In the genomic region with DNA sequence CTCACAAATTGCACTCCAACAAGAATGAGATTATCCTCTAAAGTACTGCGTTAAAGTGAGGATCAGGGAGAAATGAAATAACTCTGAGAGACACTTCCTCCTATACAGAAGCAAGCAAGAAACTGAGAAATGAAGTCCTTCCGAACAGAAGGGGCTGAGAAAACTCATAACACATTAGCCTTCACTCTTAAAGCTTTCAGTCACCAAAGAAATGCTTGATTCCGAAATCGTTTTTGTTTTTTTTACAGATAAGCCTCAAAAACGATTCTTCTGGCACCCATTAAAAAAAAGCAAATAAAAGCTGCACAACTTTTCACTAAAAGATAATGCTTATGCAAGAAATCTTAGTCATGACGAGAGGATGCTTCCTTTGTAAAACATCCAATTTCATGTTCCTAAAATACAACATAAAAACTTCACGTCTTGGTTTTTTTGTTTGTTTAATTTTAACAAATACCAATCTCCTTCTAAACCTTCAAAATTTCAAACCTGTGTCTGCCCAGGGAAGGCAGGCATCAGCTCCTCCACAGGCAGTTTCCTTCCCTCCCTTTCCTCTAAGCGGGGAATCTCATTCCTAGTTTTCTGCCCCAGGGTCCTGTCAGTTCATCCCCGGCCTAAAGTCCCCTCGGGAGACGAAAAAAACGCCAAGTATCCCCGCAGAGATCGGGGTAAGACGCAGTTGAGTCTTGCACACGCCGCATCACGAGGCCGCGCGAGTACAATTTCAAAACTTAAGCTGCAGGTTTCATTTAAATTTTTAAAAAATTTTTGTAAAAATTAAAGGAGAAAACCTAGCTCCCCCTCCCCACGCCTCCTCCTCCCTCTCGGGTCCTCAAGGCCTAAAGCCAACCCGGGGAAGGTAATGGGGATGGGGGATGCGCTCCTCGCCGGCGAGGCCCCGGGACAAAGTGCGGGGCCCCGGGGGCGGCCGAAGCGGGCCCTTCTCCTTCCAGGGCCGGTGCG, we compare ENCODE assay signal across 8 cellular contexts.
DNase-seq lines count a peak whose midpoint lies in the region; ATAC-seq and TF ChIP-seq lines count a peak whose summit lies in the region.

No MANE protein-coding gene starts in this region.

- no peak for DNase-seq in activated T-cell treated with anti-CD3 and anti-CD28 coated beads, Interleukin-2, amount 50 U/mL, for 24 hours
- DNase-seq in activated T-cell treated with anti-CD3 and anti-CD28 coated beads, Interleukin-2, amount 50 U/mL, for 1 hour: no peak
- peak; percentile 71 for DNase-seq in NAMALWA (ENCODE audit: low spot score)
- DNase-seq in astrocyte of the cerebellum (ENCODE audit: low read depth): no peak
- DNase-seq in kidney glomerular epithelial cell (lab: John Stamatoyannopoulos, UW): peak; percentile 28
- peak in 1 of 2 donors; percentile 2 for DNase-seq in stimulated activated naive CD8-positive, alpha-beta T cell treated with anti-CD3 and anti-CD28 coated beads, Interleukin-15, amount 100 ng/mL, for 72 hours
- no peak for DNase-seq in UCSD-AML1 (lab: John Stamatoyannopoulos, UW; ENCODE audit: unreplicated experiment)

- H3K4me1 Mint-ChIP-seq in activated T-cell treated with anti-CD3 and anti-CD28 coated beads, Interleukin-2, amount 50 U/mL, for 24 hours (ENCODE audit: low read depth): peaks cover 53% of the 10 kb centered on the region
- peaks cover 65% of the 10 kb centered on the region for H3K4me1 Mint-ChIP-seq in stimulated activated naive CD8-positive, alpha-beta T cell treated with anti-CD3 and anti-CD28 coated beads, Interleukin-15, amount 100 ng/mL, for 72 hours

- H3K27ac Mint-ChIP-seq in activated T-cell treated with anti-CD3 and anti-CD28 coated beads, Interleukin-2, amount 50 U/mL, for 24 hours: peak overlapping the region; percentile 96
- peak overlapping the region; percentile 98 for H3K27ac Mint-ChIP-seq in stimulated activated naive CD8-positive, alpha-beta T cell treated with anti-CD3 and anti-CD28 coated beads, Interleukin-15, amount 100 ng/mL, for 72 hours

- TF ChIP-seq CTCF in astrocyte of the cerebellum (IDR thresholded peaks at IDR 0.05; ENCODE audit: low read depth, low read length, missing control alignments): no peak

- peak overlapping the region; percentile 98 for H3K4me3 Mint-ChIP-seq in activated T-cell treated with anti-CD3 and anti-CD28 coated beads, Interleukin-2, amount 50 U/mL, for 24 hours
- peak overlapping the region; percentile 91 to 98 for H3K4me3 Mint-ChIP-seq in stimulated activated naive CD8-positive, alpha-beta T cell treated with anti-CD3 and anti-CD28 coated beads, Interleukin-15, amount 100 ng/mL, for 72 hours

- no peaks in the 10 kb centered on the region for H3K27me3 Mint-ChIP-seq in activated T-cell treated with anti-CD3 and anti-CD28 coated beads, Interleukin-2, amount 50 U/mL, for 24 hours
- H3K27me3 Mint-ChIP-seq in stimulated activated naive CD8-positive, alpha-beta T cell treated with anti-CD3 and anti-CD28 coated beads, Interleukin-15, amount 100 ng/mL, for 72 hours: no peaks in the 10 kb centered on the region

- no peaks in the 10 kb centered on the region for H3K9me3 Mint-ChIP-seq in activated T-cell treated with anti-CD3 and anti-CD28 coated beads, Interleukin-2, amount 50 U/mL, for 24 hours
- no peaks in the 10 kb centered on the region for H3K9me3 Mint-ChIP-seq in stimulated activated naive CD8-positive, alpha-beta T cell treated with anti-CD3 and anti-CD28 coated beads, Interleukin-15, amount 100 ng/mL, for 72 hours

- peaks cover 56% of the 10 kb centered on the region for H3K36me3 Mint-ChIP-seq in activated T-cell treated with anti-CD3 and anti-CD28 coated beads, Interleukin-2, amount 50 U/mL, for 24 hours (ENCODE audit: low read depth)

- in situ Hi-C loops in astrocyte of the cerebellum (cut with HindIII; ENCODE audit: low sequenced_read_pairs): no loop called here

- peak overlapping the region; percentile 78 for H3K4me3 ChIP-seq in astrocyte of the cerebellum (ENCODE audit: low read depth, low read length)

- no peak for ATAC-seq in stimulated activated naive CD8-positive, alpha-beta T cell treated with anti-CD3 and anti-CD28 coated beads, Interleukin-15, amount 100 ng/mL, for 72 hours
- no peak for ATAC-seq in GM19035 (IDR thresholded peaks at IDR 0.05; ENCODE audit: unreplicated experiment)

Comparison
In these comparisons a context has a peak if more than half of its experiments do, and no peak if none do; other contexts are left out.
1. DNase-seq: peak in NAMALWA (single experiment) and kidney glomerular epithelial cell (single experiment); none in activated T-cell treated with anti-CD3 and anti-CD28 coated beads, Interleukin-2, amount 50 U/mL, for 24 hours (single experiment), activated T-cell treated with anti-CD3 and anti-CD28 coated beads, Interleukin-2, amount 50 U/mL, for 1 hour (single experiment), astrocyte of the cerebellum (single experiment) and UCSD-AML1 (single experiment).